ENCODE assay signal across 17 cellular contexts in genomic region chr3:67228136-67228535, GRCh38.
A peak's percentile ranks its signal among the peaks of the same experiment; 100 is the strongest.
DNase-seq lines count a peak whose midpoint lies in the region; TF ChIP-seq lines count a peak whose summit lies in the region.
"Had no signal": no experiment of that assay in that cellular context is flagged by ENCODE, and none has a peak within 500 bp of the region (broad histone marks: within the 10 kb centered on the region; RNA-seq: fewer than 3 reads in every experiment).

No MANE protein-coding gene starts in this region.

- H2AFZ ChIP-seq in parathyroid adenoma: no peak overlapping the region

- no peak overlapping the region for H3K9ac ChIP-seq in parathyroid adenoma
- H3K9ac ChIP-seq: BLaER1 had no signal

- H3K4me2 ChIP-seq in parathyroid adenoma (ENCODE audit: low read length): peak overlapping the region; percentile 8
- H3K4me2 ChIP-seq: BLaER1 had no signal

- TF ChIP-seq CTCF in parathyroid adenoma (IDR thresholded peaks at IDR 0.05): no peak

- H3K4me3 ChIP-seq in parathyroid adenoma (ENCODE audit: low read depth, low read length): no peak overlapping the region
- H3K4me3 ChIP-seq: BLaER1, HAP-1 had no signal

- DNase-seq in NCI-H187 treated with DMSO at 0.1 percent for 48 hours (lab: John Stamatoyannopoulos, UW): peak; percentile 27
- DNase-seq in NCI-H187 (lab: John Stamatoyannopoulos, UW): no peak
- peak; percentile 47 to 62 for DNase-seq in NCI-H524 (lab: John Stamatoyannopoulos, UW)
- no peak for DNase-seq in NCI-H524 treated with DMSO at 0.1 percent for 48 hours (lab: John Stamatoyannopoulos, UW)
- DNase-seq in NCI-H526 (lab: John Stamatoyannopoulos, UW): no peak
- DNase-seq: Caco-2; CD4-positive, CD25-positive, alpha-beta regulatory T cell; CD8-positive, alpha-beta T cell; DMS153; DND-41; GOT3; HFFc6 had no signal

- H3K9me3 ChIP-seq in parathyroid adenoma (ENCODE audit: control insufficient read depth, low read length): no peaks in the 10 kb centered on the region
- H3K9me3 ChIP-seq: BLaER1, Caco-2, HAP-1 had no signal

- H3K27ac ChIP-seq in parathyroid adenoma: peak overlapping the region; percentile 46
- H3K27ac ChIP-seq: 22Rv1, BLaER1, C4-2B had no signal

- peaks cover 69% of the 10 kb centered on the region for H3K4me1 ChIP-seq in parathyroid adenoma
- H3K4me1 ChIP-seq: BLaER1, Caco-2, HAP-1 had no signal

- no peaks in the 10 kb centered on the region for H3K36me3 ChIP-seq in parathyroid adenoma (ENCODE audit: control insufficient read depth, insufficient read depth, low read length)
- H3K36me3 ChIP-seq: BLaER1, HAP-1 had no signal

- no peaks in the 10 kb centered on the region for H3K79me2 ChIP-seq in parathyroid adenoma

- H3K27me3 ChIP-seq in parathyroid adenoma (ENCODE audit: control insufficient read depth, insufficient read depth, low read length): no peaks in the 10 kb centered on the region
- H3K27me3 ChIP-seq: BLaER1 had no signal

Comparison
In these comparisons a context has a peak if more than half of its experiments do, and no peak if none do; other contexts are left out.
1. DNase-seq: peak in NCI-H187 treated with DMSO at 0.1 percent for 48 hours (single experiment) and NCI-H524 (2 of 2); none in NCI-H187 (0 of 2), NCI-H524 treated with DMSO at 0.1 percent for 48 hours (single experiment) and NCI-H526 (0 of 2).